In genomic region chr15:52008326-52008697, GRCh38 we compare ENCODE assay signal across 20 cellular contexts. TPM values are rescaled to one million over a fixed set of nuclear protein-coding genes. Genes with fewer than 3 reads are reported as not detected.
DNase-seq lines count a peak whose midpoint lies in the region; ATAC-seq, FAIRE-seq and TF ChIP-seq lines count a peak whose summit lies in the region.
"Had no signal": no experiment of that assay in that cellular context is flagged by ENCODE, and none has a peak within 500 bp of the region (broad histone marks: within the 10 kb centered on the region; RNA-seq: fewer than 3 reads in every experiment).

No MANE protein-coding gene starts in this region.

- H3K27ac Mint-ChIP-seq in activated T-cell treated with anti-CD3 and anti-CD28 coated beads, Interleukin-2, amount 50 U/mL, for 72 hours: no peak overlapping the region
- peak overlapping the region; percentile 82 for H3K27ac Mint-ChIP-seq in activated T-helper 17 cell treated with anti-CD3 and anti-CD28 coated beads, Interleukin-2, amount 50 U/mL, for 72 hours
- H3K27ac Mint-ChIP-seq: activated B cell treated with CpG ODN at 0.5 μM for 24 hours, GM23338 had no signal

- ATAC-seq in activated T-cell treated with anti-CD3 and anti-CD28 coated beads, Interleukin-2, amount 50 U/mL, for 72 hours (replicated peaks in 1 of 2): no peak
- no peak for ATAC-seq in activated T-helper 17 cell treated with anti-CD3 and anti-CD28 coated beads, Interleukin-2, amount 50 U/mL, for 72 hours (replicated peaks)
- no peak for ATAC-seq in HG02981 (IDR thresholded peaks at IDR 0.05; ENCODE audit: unreplicated experiment)
- no peak for ATAC-seq in gastrocnemius medialis
- ATAC-seq: GM23338, left cardiac atrium had no signal

- intact Hi-C loops in gastrocnemius medialis (cut with DNase I; ENCODE audit: low total_unique reads): no loop called here

- peaks cover 7% of the 10 kb centered on the region for H3K27me3 Mint-ChIP-seq in activated T-cell treated with anti-CD3 and anti-CD28 coated beads, Interleukin-2, amount 50 U/mL, for 72 hours (ENCODE audit: low read depth)
- H3K27me3 Mint-ChIP-seq in activated T-helper 17 cell treated with anti-CD3 and anti-CD28 coated beads, Interleukin-2, amount 50 U/mL, for 72 hours: no peaks in the 10 kb centered on the region
- H3K27me3 Mint-ChIP-seq: activated B cell treated with CpG ODN at 0.5 μM for 24 hours had no signal

- H3K9ac ChIP-seq in mucosa of rectum (ENCODE audit: low read depth in 1 of 2, low read length in 2 of 2): no peak overlapping the region

- H3K9me3 ChIP-seq in mucosa of rectum (ENCODE audit: control insufficient read depth in 2 of 2, low read length in 2 of 2) (no peaks in the 10 kb centered on the region), gastrocnemius medialis (no peaks in the 10 kb centered on the region)
- H3K9me3 ChIP-seq: sigmoid colon, testis had no signal

- in situ Hi-C loops in gastrocnemius medialis (cut with MboI; ENCODE audit: low sequenced_read_pairs in 4 of 4): no loop called here

- peak; percentile 5 for FAIRE-seq in GM12892 (lab: Jason Lieb, UNC)
- FAIRE-seq: D721Med, frontal cortex had no signal

- TF ChIP-seq POLR2A in GM12892 (IDR thresholded peaks at IDR 0.05; ENCODE audit: low read depth, low read length): no peak
- TF ChIP-seq POLR2A in gastrocnemius medialis (IDR thresholded peaks at IDR 0.05): no peak

- H3K27me3 ChIP-seq in mucosa of rectum (ENCODE audit: control insufficient read depth in 2 of 2, insufficient read depth in 2 of 2, low read length in 2 of 2): no peaks in the 10 kb centered on the region
- no peaks in the 10 kb centered on the region for H3K27me3 ChIP-seq in gastrocnemius medialis
- H3K27me3 ChIP-seq: sigmoid colon, testis had no signal

- H3K4me3 ChIP-seq in mucosa of rectum (ENCODE audit: low read length in 2 of 2): no peak overlapping the region
- H3K4me3 ChIP-seq in gastrocnemius medialis: no peak overlapping the region
- H3K4me3 ChIP-seq: coronary artery, GM23338, sigmoid colon, testis had no signal

- no peaks in the 10 kb centered on the region for H3K36me3 Mint-ChIP-seq in activated T-cell treated with anti-CD3 and anti-CD28 coated beads, Interleukin-2, amount 50 U/mL, for 72 hours (ENCODE audit: insufficient read depth in 2 of 2)
- no peaks in the 10 kb centered on the region for H3K36me3 Mint-ChIP-seq in activated T-helper 17 cell treated with anti-CD3 and anti-CD28 coated beads, Interleukin-2, amount 50 U/mL, for 72 hours (ENCODE audit: low read depth)

- no peaks in the 10 kb centered on the region for H3K36me3 ChIP-seq in mucosa of rectum (ENCODE audit: control insufficient read depth in 2 of 2, insufficient read depth in 2 of 2, low read length in 2 of 2)
- H3K36me3 ChIP-seq in gastrocnemius medialis: no peaks in the 10 kb centered on the region
- H3K36me3 ChIP-seq: sigmoid colon had no signal

- H3K4me1 ChIP-seq in mucosa of rectum (ENCODE audit: control insufficient read depth in 2 of 2, insufficient read depth in 2 of 2, low read length in 2 of 2) (peaks cover 6 to 12% of the 10 kb centered on the region in 2 donors), gastrocnemius medialis (peaks cover 0 to 36% of the 10 kb centered on the region in 2 donors)

- no peak for TF ChIP-seq CTCF in gastrocnemius medialis (IDR thresholded peaks at IDR 0.05 in 4 of 5, conservative IDR thresholded peaks at IDR 0.05 in 1 of 5)

- peak overlapping the region; percentile 1 to 43 for H3K4me3 Mint-ChIP-seq in activated T-cell treated with anti-CD3 and anti-CD28 coated beads, Interleukin-2, amount 50 U/mL, for 72 hours
- H3K4me3 Mint-ChIP-seq in activated T-helper 17 cell treated with anti-CD3 and anti-CD28 coated beads, Interleukin-2, amount 50 U/mL, for 72 hours: peak overlapping the region; percentile 58
- H3K4me3 Mint-ChIP-seq: activated B cell treated with CpG ODN at 0.5 μM for 24 hours, GM23338 had no signal

- H3K27ac ChIP-seq in mucosa of rectum (ENCODE audit: low read depth in 2 of 2, low read length in 2 of 2) (peak overlapping the region; percentile 11 to 19), gastrocnemius medialis (no peak overlapping the region)
- H3K27ac ChIP-seq: coronary artery, sigmoid colon, testis had no signal

- H3K4me1 Mint-ChIP-seq in activated T-cell treated with anti-CD3 and anti-CD28 coated beads, Interleukin-2, amount 50 U/mL, for 72 hours (ENCODE audit: low read depth): peaks cover 88% of the 10 kb centered on the region
- H3K4me1 Mint-ChIP-seq in activated T-helper 17 cell treated with anti-CD3 and anti-CD28 coated beads, Interleukin-2, amount 50 U/mL, for 72 hours: peaks cover 44% of the 10 kb centered on the region
- H3K4me1 Mint-ChIP-seq: GM23338 had no signal

- no peak for DNase-seq in activated T-cell treated with anti-CD3 and anti-CD28 coated beads, Interleukin-2, amount 50 U/mL, for 72 hours
- no peak for DNase-seq in activated T-cell treated with anti-CD3 and anti-CD28 coated beads, Interleukin-2, amount 50 U/mL, for 1 hour
- no peak for DNase-seq in GM12892 (ENCODE audit: insufficient read length)
- DNase-seq in pons (ENCODE audit: low spot score): no peak
- DNase-seq in gastrocnemius medialis: no peak
- DNase-seq: activated B cell treated with CpG ODN at 0.5 μM for 24 hours, left cardiac atrium, MM.1S, NCI-H187 treated with DMSO at 0.1 percent for 48 hours, NCI-H446 treated with DMSO at 0.1 percent for 48 hours, occipital lobe, sigmoid colon, testis had no signal

- H3K9me3 Mint-ChIP-seq in activated T-cell treated with anti-CD3 and anti-CD28 coated beads, Interleukin-2, amount 50 U/mL, for 72 hours: no peaks in the 10 kb centered on the region
- no peaks in the 10 kb centered on the region for H3K9me3 Mint-ChIP-seq in activated T-helper 17 cell treated with anti-CD3 and anti-CD28 coated beads, Interleukin-2, amount 50 U/mL, for 72 hours
- H3K9me3 Mint-ChIP-seq: activated B cell treated with CpG ODN at 0.5 μM for 24 hours, GM23338 had no signal

RNA-seq across cellular contexts. Expression of gene MAPK6, which starts 10.7 kb away (rescaled TPM):
- total RNA-seq in activated T-cell treated with anti-CD3 and anti-CD28 coated beads, Interleukin-2, amount 50 U/mL, for 72 hours: 10 to 100 TPM; 21.7 to 22.8 TPM
- 48.3 TPM for polyA plus RNA-seq in GM12892 (2012; ENCODE audit: missing spikeins)
- total RNA-seq in activated T-helper 17 cell treated with anti-CD3 and anti-CD28 coated beads, Interleukin-2, amount 50 U/mL, for 72 hours: 10 to 100 TPM; 36.5 to 62.3 TPM
- total RNA-seq in gastrocnemius medialis: 10 to 100 TPM; 47.6 to 84.4 (median 56.4) TPM

RNA-seq across cellular contexts. Expression of gene LEO1, which starts 36.7 kb away (rescaled TPM):
- total RNA-seq in activated T-cell treated with anti-CD3 and anti-CD28 coated beads, Interleukin-2, amount 50 U/mL, for 72 hours: 10 to 100 TPM; 21.4 to 22.7 TPM
- 26.9 TPM for polyA plus RNA-seq in GM12892 (2012; ENCODE audit: missing spikeins)
- 10 to 100 TPM; 22.7 to 31.7 TPM for total RNA-seq in activated T-helper 17 cell treated with anti-CD3 and anti-CD28 coated beads, Interleukin-2, amount 50 U/mL, for 72 hours
- 10 to 100 TPM in 3 of 4 donors, 1 to 10 TPM in 1; 6.7 to 14.8 (median 11.7) TPM for total RNA-seq in gastrocnemius medialis

Comparison
In these comparisons a context has a peak if more than half of its experiments do, and no peak if none do; other contexts are left out.
1. H3K27ac ChIP-seq: peak in mucosa of rectum (2 of 2); none in gastrocnemius medialis (0 of 4).